Comparison of ENCODE assay signal across 10 cellular contexts in the genomic region with DNA sequence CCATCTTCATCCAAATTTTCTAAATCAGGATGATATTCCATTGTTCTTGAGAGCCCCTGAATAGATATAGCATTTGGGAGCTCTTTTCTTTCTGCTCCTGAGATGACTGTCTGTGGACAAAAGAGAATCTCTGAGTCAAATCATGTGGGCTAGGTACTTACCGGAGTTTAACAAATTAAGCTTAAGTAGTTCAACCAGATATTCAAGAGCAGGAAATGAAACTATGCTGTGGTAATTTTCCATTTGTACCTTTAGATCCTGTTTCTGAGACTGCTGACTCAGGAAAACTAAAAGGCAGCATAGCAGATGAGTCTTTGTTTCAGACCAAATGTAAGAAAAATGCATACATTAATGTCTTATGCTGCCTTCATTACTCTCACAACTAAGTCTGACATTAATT. TPM values are rescaled to one million over a fixed set of nuclear protein-coding genes. Genes with fewer than 3 reads are reported as not detected.
A peak's percentile ranks its signal among the peaks of the same experiment; 100 is the strongest.
DNase-seq lines count a peak whose midpoint lies in the region; ATAC-seq and TF ChIP-seq lines count a peak whose summit lies in the region.
"Had no signal": no experiment of that assay in that cellular context is flagged by ENCODE, and none has a peak within 500 bp of the region (broad histone marks: within the 10 kb centered on the region; RNA-seq: fewer than 3 reads in every experiment).

A gene (minus strand): TSS at position 158 of the 400 bp plus-strand sequence. CDS start 117 bp downstream, at position 41.

- peak; percentile 27 for TF ChIP-seq POLR2A in transverse colon (IDR thresholded peaks at IDR 0.05)
- no peak for TF ChIP-seq POLR2A in uterus (IDR thresholded peaks at IDR 0.05)

- CTCF ChIA-PET in A673 (lab: Charles Lee), result no interaction called here

- peak; percentile 77 for ATAC-seq in GM19328 (IDR thresholded peaks at IDR 0.05; ENCODE audit: unreplicated experiment)

- H3K9me3 ChIP-seq in A673 (ENCODE audit: low read depth, low read length, poor library complexity, severe bottlenecking), result no peaks in the 10 kb centered on the region
- no peaks in the 10 kb centered on the region for H3K9me3 ChIP-seq in transverse colon
- no peaks in the 10 kb centered on the region for H3K9me3 ChIP-seq in uterus

- BruUV-seq in A673 (replicated peaks; lab: Mats Ljungman, UMichigan), result no TSS peak

- DNase-seq in A673 (ENCODE audit: low spot score) (peak; percentile 9), HL-60 (ENCODE audit: low read depth in 1 of 2, low spot score in 1 of 2) (peak in 1 of 2 experiments; percentile 28), epithelial cell of esophagus (ENCODE audit: low read depth) (peak; percentile 82), transverse colon (no peak), GOT3 (lab: John Stamatoyannopoulos, UW) (no peak), NCI-H524 treated with DMSO at 0.1 percent for 48 hours (lab: John Stamatoyannopoulos, UW) (no peak), uterus (no peak)

- TF ChIP-seq EP300 in transverse colon (IDR thresholded peaks at IDR 0.05; ENCODE audit: low read depth), result no peak

- H3K36me3 ChIP-seq in A673 (ENCODE audit: insufficient read depth, low read length, poor library complexity, severe bottlenecking) (no peaks in the 10 kb centered on the region), transverse colon (no peaks in the 10 kb centered on the region), uterus (no peaks in the 10 kb centered on the region)

- H3K4me1 ChIP-seq in A673 (ENCODE audit: insufficient read depth, low read length, poor library complexity, severe bottlenecking) (peaks cover 5% of the 10 kb centered on the region), transverse colon (no peaks in the 10 kb centered on the region), uterus (no peaks in the 10 kb centered on the region)

- H3K27ac ChIP-seq in A673 (ENCODE audit: low read depth, low read length, poor library complexity, severe bottlenecking) (no peak within 1 kb of the TSS), HL-60 (replicated peaks) (peak within 1 kb of the TSS; percentile 82), transverse colon (peak within 1 kb of the TSS in 3 of 4 donors; percentile 42 to 65 (median 51)), uterus (no peak within 1 kb of the TSS)

- H3K4me3 ChIP-seq in A673 (ENCODE audit: low read depth, low read length, poor library complexity, severe bottlenecking) (no peak within 1 kb of the TSS), HL-60 (replicated peaks; ENCODE audit: insufficient read depth, low read length) (no peak within 1 kb of the TSS), epithelial cell of esophagus (ENCODE audit: low read length) (no peak within 1 kb of the TSS), transverse colon (peak within 1 kb of the TSS in 3 of 4 donors; percentile 3 to 30 (median 6)), uterus (no peak within 1 kb of the TSS)

- POLR2A ChIA-PET in A673 (lab: Charles Lee; ENCODE audit: low non-redundant PET), result no interaction called here

- no peaks in the 10 kb centered on the region for H3K27me3 ChIP-seq in A673 (replicated peaks; ENCODE audit: insufficient read depth, low read depth, low read length, poor library complexity)
- no peaks in the 10 kb centered on the region for H3K27me3 ChIP-seq in HL-60 (ENCODE audit: insufficient read depth, poor library complexity, severe bottlenecking)
- H3K27me3 ChIP-seq in transverse colon, result no peaks in the 10 kb centered on the region
- H3K27me3 ChIP-seq in uterus, result no peaks in the 10 kb centered on the region

- TF ChIP-seq CTCF in A673 (conservative IDR thresholded peaks at IDR 0.05; ENCODE audit: low read depth, low read length) (no peak), HL-60 (IDR thresholded peaks at IDR 0.05; ENCODE audit: insufficient read depth, low read length) (no peak), epithelial cell of esophagus (IDR thresholded peaks at IDR 0.05; ENCODE audit: insufficient read depth, low read depth, low read length, missing control alignments) (no peak), transverse colon (IDR thresholded peaks at IDR 0.05) (no peak), uterus (IDR thresholded peaks at IDR 0.05) (no peak)

- in situ Hi-C loops in transverse colon (cut with MboI; ENCODE audit: low pct_ligation_motif_present in 1 of 4, low pct_unique_long_range_greater_than_20kb in 1 of 4, low sequenced_read_pairs in 3 of 4), result loop anchor here in 1 of 4 donors (25.0 kb wide), 1 partner anchor 93 kb away; a partner anchor contains a TSS

- 50 to 74% methylated on average over 1 of the region's 1 CpG for WGBS in transverse colon (ENCODE audit: low coverage in 1 of 2), 2 donors

- intact Hi-C loops in A673 (cut with micrococcal nuclease; ENCODE audit: unreplicated experiment) (no loop called here), transverse colon (cut with DNase I; ENCODE audit: low total_unique reads) (no loop called here), uterus (cut with DNase I; ENCODE audit: low total_unique reads) (no loop called here)

RNA-seq across cellular contexts. Expression of the gene that starts here (rescaled TPM):
- total RNA-seq in A673 (2021), result 0.28 and 0.39 TPM in 2 replicates
- total RNA-seq in transverse colon, result 10 to 100 TPM in 1 of 4 donors, 1 to 10 TPM in 3; 2.9 to 83.4 (median 4.6) TPM
- total RNA-seq in uterus, result 10 to 100 TPM in 1 of 4 donors, 1 to 10 TPM in 3; 2.8 to 14.4 (median 4.7) TPM
- total RNA-seq: activated CD8-positive, alpha-beta memory T cell treated with anti-CD3 and anti-CD28 coated beads for 36 hours; myocyte had no signal

Comparison
In these comparisons a context has a peak if more than half of its experiments do, and no peak if none do; other contexts are left out.
1. Peak in DNase-seq in A673; RNA of the gene not detected or under 1 TPM.
2. H3K27ac ChIP-seq: peak in HL-60 (single experiment) and transverse colon (3 of 4); none in A673 (single experiment) and uterus (0 of 2).
3. H3K4me3 ChIP-seq: peak in transverse colon (3 of 4); none in A673 (single experiment), HL-60 (single experiment), epithelial cell of esophagus (single experiment) and uterus (0 of 2).